30 cellular contexts compared by ENCODE assay signal in genomic region chr2:113089907-113090306, GRCh38. TPM values are rescaled to one million over a fixed set of nuclear protein-coding genes. Genes with fewer than 3 reads are reported as not detected.
DNase-seq lines count a peak whose midpoint lies in the region; ATAC-seq and TF ChIP-seq lines count a peak whose summit lies in the region.
"Had no signal": no experiment of that assay in that cellular context is flagged by ENCODE, and none has a peak within 500 bp of the region (broad histone marks: within the 10 kb centered on the region; RNA-seq: fewer than 3 reads in every experiment).

No MANE protein-coding gene starts in this region.

- H3K36me3 Mint-ChIP-seq in activated CD4-positive, alpha-beta T cell treated with anti-CD3 and anti-CD28 coated beads, Interleukin-2, amount 10 ng/mL, durations not matched to agents 7 days and 5 days (ENCODE audit: low read depth) = no peaks in the 10 kb centered on the region
- H3K36me3 Mint-ChIP-seq: T-cell had no signal

- ATAC-seq in HG02610 (IDR thresholded peaks at IDR 0.05; ENCODE audit: unreplicated experiment) (peak; percentile 41), omental fat pad (ENCODE audit: low FRiP score) (no peak), GM18858 (IDR thresholded peaks at IDR 0.05; ENCODE audit: unreplicated experiment) (no peak)
- ATAC-seq: A549, mucosa of descending colon, T-cell had no signal

- POLR2A ChIA-PET in activated CD4-positive, alpha-beta T cell treated with anti-CD3 and anti-CD28 coated beads, Interleukin-2, amount 10 ng/mL, durations not matched to agents 7 days and 5 days (lab: Charles Lee) = no interaction called here

- H3K4me3 Mint-ChIP-seq in activated CD4-positive, alpha-beta T cell treated with anti-CD3 and anti-CD28 coated beads, Interleukin-2, amount 10 ng/mL, durations not matched to agents 7 days and 5 days = no peak overlapping the region
- H3K4me3 Mint-ChIP-seq: activated naive CD4-positive, alpha-beta T cell treated with anti-CD3 and anti-CD28 coated beads, Interleukin-2, amount 50 U/mL, for 24 hours; T-cell had no signal

- DNase-seq in activated CD4-positive, alpha-beta T cell treated with anti-CD3 and anti-CD28 coated beads, Interleukin-2, amount 10 ng/mL, durations not matched to agents 7 days and 5 days = peak; percentile 8
- no peak for DNase-seq in activated CD4-positive, alpha-beta T cell treated with anti-CD3 and anti-CD28 coated beads for 1 hour
- DNase-seq in SKM-1 treated with dmso at 0.1 percent for 144 hours (lab: John Stamatoyannopoulos, UW; ENCODE audit: unreplicated experiment) = peak; percentile 52
- DNase-seq in pons (ENCODE audit: low spot score) = peak; percentile 40
- no peak for DNase-seq in NCI-H2196 (lab: John Stamatoyannopoulos, UW; ENCODE audit: unreplicated experiment)
- DNase-seq in omental fat pad (ENCODE audit: low spot score) = no peak
- DNase-seq: activated CD4-positive, CD25-positive, alpha-beta regulatory T cell treated with anti-CD3 and anti-CD28 coated beads, Interleukin-2, amount 50 U/mL, for 72 hours; central memory CD4-positive, alpha-beta T cell; DMS53; H7; mucosa of descending colon; NCI-H1105; NCI-H2081; NCI-H345; NCI-H774; Right ventricle myocardium superior; stimulated activated CD8-positive, alpha-beta memory T cell treated with anti-CD3 and anti-CD28 coated beads, Interleukin-4, amount 100 ng/mL, for 48 hours; substantia nigra; T-cell had no signal

- H3K27ac Mint-ChIP-seq in activated CD4-positive, alpha-beta T cell treated with anti-CD3 and anti-CD28 coated beads, Interleukin-2, amount 10 ng/mL, durations not matched to agents 7 days and 5 days = no peak overlapping the region
- H3K27ac Mint-ChIP-seq: activated naive CD4-positive, alpha-beta T cell treated with anti-CD3 and anti-CD28 coated beads, Interleukin-2, amount 50 U/mL, for 24 hours; T-cell had no signal

- H3K4me1 Mint-ChIP-seq in activated CD4-positive, alpha-beta T cell treated with anti-CD3 and anti-CD28 coated beads, Interleukin-2, amount 10 ng/mL, durations not matched to agents 7 days and 5 days = peaks cover 3% of the 10 kb centered on the region
- H3K4me1 Mint-ChIP-seq: activated naive CD4-positive, alpha-beta T cell treated with anti-CD3 and anti-CD28 coated beads, Interleukin-2, amount 50 U/mL, for 24 hours; T-cell had no signal

- no peaks in the 10 kb centered on the region for H3K27me3 Mint-ChIP-seq in activated CD4-positive, alpha-beta T cell treated with anti-CD3 and anti-CD28 coated beads, Interleukin-2, amount 10 ng/mL, durations not matched to agents 7 days and 5 days
- H3K27me3 Mint-ChIP-seq: activated naive CD4-positive, alpha-beta T cell treated with anti-CD3 and anti-CD28 coated beads, Interleukin-2, amount 50 U/mL, for 24 hours; T-cell had no signal

- H3K9me3 Mint-ChIP-seq in activated CD4-positive, alpha-beta T cell treated with anti-CD3 and anti-CD28 coated beads, Interleukin-2, amount 10 ng/mL, durations not matched to agents 7 days and 5 days = no peaks in the 10 kb centered on the region
- H3K9me3 Mint-ChIP-seq: activated naive CD4-positive, alpha-beta T cell treated with anti-CD3 and anti-CD28 coated beads, Interleukin-2, amount 50 U/mL, for 24 hours; T-cell had no signal

- CTCF ChIA-PET in activated CD4-positive, alpha-beta T cell treated with anti-CD3 and anti-CD28 coated beads, Interleukin-2, amount 10 ng/mL, durations not matched to agents 7 days and 5 days (lab: Charles Lee) = interaction anchor here (1.0 to 2.3 kb wide), 7 partner anchors 10 to 300 kb away, joined by 3 to 15 read pairs (median 4); no protein-coding TSS in a partner anchor

- TF ChIP-seq CTCF in omental fat pad (IDR thresholded peaks at IDR 0.05) = no peak

RNA-seq across cellular contexts. Expression of gene IL1F10, which starts 22.1 kb away (rescaled TPM):
- total RNA-seq in activated CD4-positive, alpha-beta T cell treated with anti-CD3 and anti-CD28 coated beads, Interleukin-2, amount 10 ng/mL, durations not matched to agents 7 days and 5 days = not detected
- total RNA-seq in omental fat pad = not detected
- total RNA-seq: astrocyte, dermis microvascular lymphatic vessel endothelial cell, fibroblast of lung, glomerular endothelial cell, H7, LHCN-M2, mucosa of descending colon, prostate gland, Right ventricle myocardium superior, T-cell, ureter had no signal

RNA-seq across cellular contexts. Expression of gene IL36RN, which starts 30.9 kb away (rescaled TPM):
- not detected for total RNA-seq in activated CD4-positive, alpha-beta T cell treated with anti-CD3 and anti-CD28 coated beads, Interleukin-2, amount 10 ng/mL, durations not matched to agents 7 days and 5 days
- not detected for total RNA-seq in omental fat pad
- total RNA-seq: dermis microvascular lymphatic vessel endothelial cell, fibroblast of lung, glomerular endothelial cell, H7, LHCN-M2, mucosa of descending colon, prostate gland, Right ventricle myocardium superior, T-cell, ureter had no signal

RNA-seq across cellular contexts. Expression of gene IL36B, which starts 37.2 kb away (rescaled TPM):
- not detected for total RNA-seq in activated CD4-positive, alpha-beta T cell treated with anti-CD3 and anti-CD28 coated beads, Interleukin-2, amount 10 ng/mL, durations not matched to agents 7 days and 5 days
- total RNA-seq in omental fat pad = not detected
- total RNA-seq: astrocyte, dermis microvascular lymphatic vessel endothelial cell, fibroblast of lung, glomerular endothelial cell, H7, LHCN-M2, mucosa of descending colon, prostate gland, Right ventricle myocardium superior, T-cell, ureter had no signal

RNA-seq across cellular contexts. Expression of gene IL1RN, which starts 37.5 kb away (rescaled TPM):
- under 1 TPM; 0.37 to 0.48 TPM for total RNA-seq in activated CD4-positive, alpha-beta T cell treated with anti-CD3 and anti-CD28 coated beads, Interleukin-2, amount 10 ng/mL, durations not matched to agents 7 days and 5 days
- 100 to 1,000 TPM in 1 of 4 donors, 1 to 10 TPM in 3; 4.8 to 114 (median 7.1) TPM for total RNA-seq in omental fat pad
- total RNA-seq: astrocyte, dermis microvascular lymphatic vessel endothelial cell, fibroblast of lung, glomerular endothelial cell, H7, LHCN-M2, T-cell had no signal

Comparison
In these comparisons a context has a peak if more than half of its experiments do, and no peak if none do; other contexts are left out.
1. DNase-seq: peak in activated CD4-positive, alpha-beta T cell treated with anti-CD3 and anti-CD28 coated beads, Interleukin-2, amount 10 ng/mL, durations not matched to agents 7 days and 5 days (single experiment), SKM-1 treated with dmso at 0.1 percent for 144 hours (single experiment) and pons (single experiment); none in activated CD4-positive, alpha-beta T cell treated with anti-CD3 and anti-CD28 coated beads for 1 hour (single experiment), NCI-H2196 (single experiment) and omental fat pad (single experiment).